ENCODE assay signal across 1 cellular context in genomic region chr1:208119225-208119606, GRCh38.
TF ChIP-seq lines count a peak whose summit lies in the region.

No MANE protein-coding gene starts in this region.

TF ChIP-seq in IMR-90, 13 proteins besides CTCF, POLR2A, EP300 and RAD21 (continued from another document):
- TF ChIP-seq USF2 (IDR thresholded peaks at IDR 0.05; ENCODE audit: low read depth, low read length) (no peak), ELK1 (IDR thresholded peaks at IDR 0.05; ENCODE audit: borderline replicate concordance, low read depth, low read length) (no peak), RFX5 (IDR thresholded peaks at IDR 0.05; ENCODE audit: low read depth, low read length) (no peak), MAZ (IDR thresholded peaks at IDR 0.05; ENCODE audit: borderline replicate concordance, low read depth, low read length) (no peak), CHD1 (IDR thresholded peaks at IDR 0.05; ENCODE audit: low read depth, low read length) (no peak)
